ENCODE assay signal across 1 cellular context in genomic region chr10:61063035-61063434, GRCh38.
A peak's percentile ranks its signal among the peaks of the same experiment; 100 is the strongest.
TF ChIP-seq lines count a peak whose summit lies in the region.

No MANE protein-coding gene starts in this region.

TF ChIP-seq in HepG2, 621 proteins besides CTCF, POLR2A, EP300 and RAD21 (continued from another document and continues in another):
- TF ChIP-seq ZBTB37 (CRISPR knock-in tag; IDR thresholded peaks at IDR 0.05) (peak; percentile 93), HMGXB3 (CRISPR knock-in tag; IDR thresholded peaks at IDR 0.05; ENCODE audit: borderline replicate concordance) (no peak; the same call in 1 of the 2 replicates), TAF15 (IDR thresholded peaks at IDR 0.05; ENCODE audit: low read depth, low read length, poor library complexity, severe bottlenecking) (no peak), ATAD3A (CRISPR knock-in tag; IDR thresholded peaks at IDR 0.05) (no peak), PRPF4 (IDR thresholded peaks at IDR 0.05; ENCODE audit: low read depth, low read length, poor library complexity, severe bottlenecking) (no peak), DDIT3 (CRISPR knock-in tag; IDR thresholded peaks at IDR 0.05) (no peak), ATF6 (CRISPR knock-in tag; conservative IDR thresholded peaks at IDR 0.05) (no peak), MNT (IDR thresholded peaks at IDR 0.05) (no peak), STAG1 (CRISPR knock-in tag; IDR thresholded peaks at IDR 0.05) (no peak; the same call in 1 of the 2 replicates), ZNF160 (CRISPR knock-in tag; IDR thresholded peaks at IDR 0.05) (no peak), ZNF557 (CRISPR knock-in tag; IDR thresholded peaks at IDR 0.05) (no peak), TARDBP (CRISPR knock-in tag; IDR thresholded peaks at IDR 0.05) (peak; percentile 87), ZFP62 (CRISPR knock-in tag; IDR thresholded peaks at IDR 0.05) (no peak), CSRNP2 (CRISPR knock-in tag; conservative IDR thresholded peaks at IDR 0.05; ENCODE audit: low read depth) (no peak), ZBTB38 (CRISPR knock-in tag; IDR thresholded peaks at IDR 0.05) (no peak), FOXA1 (IDR thresholded peaks at IDR 0.05) (peak; percentile 54), FOXA1 (CRISPR knock-in tag; IDR thresholded peaks at IDR 0.05) (peak; percentile 93), NR2F1 (CRISPR knock-in tag; IDR thresholded peaks at IDR 0.05) (peak in 1 of 2 experiments; percentile 58; a peak in 2 of 4 replicates), DBP (CRISPR knock-in tag; IDR thresholded peaks at IDR 0.05; ENCODE audit: not compliant biosample characterization) (no peak), NCOR1 (IDR thresholded peaks at IDR 0.05; ENCODE audit: borderline replicate concordance, low read length) (peak; percentile 43; the same call in 1 of the 2 replicates), CCDC6 (CRISPR knock-in tag; IDR thresholded peaks at IDR 0.05) (0 out of 2 replicates have a peak, but pooled peaks have one; percentile 65), LBX2 (CRISPR knock-in tag; IDR thresholded peaks at IDR 0.05; ENCODE audit: borderline replicate concordance) (no peak), NFYC (CRISPR knock-in tag; IDR thresholded peaks at IDR 0.05) (no peak; the same call in 1 of the 2 replicates), ZBTB39 (CRISPR knock-in tag; IDR thresholded peaks at IDR 0.05) (no peak), MYNN (CRISPR knock-in tag; IDR thresholded peaks at IDR 0.05; ENCODE audit: low read depth) (no peak), NR2C2 (CRISPR knock-in tag; IDR thresholded peaks at IDR 0.05; ENCODE audit: borderline replicate concordance) (0 out of 2 replicates have a peak, but pooled peaks have one; percentile 16), ZFP36L1 (CRISPR knock-in tag; IDR thresholded peaks at IDR 0.05) (no peak), GLMP (CRISPR knock-in tag; IDR thresholded peaks at IDR 0.05; ENCODE audit: borderline replicate concordance) (no peak), NR1H2 (CRISPR knock-in tag; IDR thresholded peaks at IDR 0.05; ENCODE audit: borderline replicate concordance, low read depth) (no peak), MED13 (CRISPR knock-in tag; IDR thresholded peaks at IDR 0.05) (peak; percentile 98), TFDP2 (CRISPR knock-in tag; IDR thresholded peaks at IDR 0.05) (no peak), ZNF777 (CRISPR knock-in tag; IDR thresholded peaks at IDR 0.05) (no peak), MATR3 (CRISPR knock-in tag; IDR thresholded peaks at IDR 0.05) (no peak), GRHL1 (CRISPR knock-in tag; conservative IDR thresholded peaks at IDR 0.05) (no peak), HNRNPL (IDR thresholded peaks at IDR 0.05; ENCODE audit: low read depth, low read length) (no peak), CHD2 (IDR thresholded peaks at IDR 0.05; ENCODE audit: low read depth, low read length) (no peak), ZNF264 (CRISPR knock-in tag; IDR thresholded peaks at IDR 0.05) (0 out of 2 replicates have a peak, but pooled peaks have one; percentile 38), ZNF224 (CRISPR knock-in tag; IDR thresholded peaks at IDR 0.05) (no peak), ZBTB42 (CRISPR knock-in tag; IDR thresholded peaks at IDR 0.05) (no peak), ETV5 (CRISPR knock-in tag; IDR thresholded peaks at IDR 0.05; ENCODE audit: borderline replicate concordance) (peak; percentile 45; the same call in 1 of the 2 replicates), ZNF709 (CRISPR knock-in tag; IDR thresholded peaks at IDR 0.05) (no peak), ETV6 (CRISPR knock-in tag; conservative IDR thresholded peaks at IDR 0.05) (no peak), ZMYM2 (CRISPR knock-in tag; IDR thresholded peaks at IDR 0.05) (peak; percentile 54; the same call in 1 of the 2 replicates), JARID2 (CRISPR knock-in tag; IDR thresholded peaks at IDR 0.05; ENCODE audit: insufficient replicate concordance) (no peak), TBX3 (IDR thresholded peaks at IDR 0.05; ENCODE audit: borderline replicate concordance) (peak; percentile 61; the same call in 1 of the 2 replicates), ZNF24 (IDR thresholded peaks at IDR 0.05) (no peak), ZBTB1 (CRISPR knock-in tag; IDR thresholded peaks at IDR 0.05; ENCODE audit: borderline replicate concordance) (no peak)
